ENCODE assay signal across 1 cellular context in genomic region chr3:100902572-100902971, GRCh38.
TF ChIP-seq lines count a peak whose summit lies in the region.

No MANE protein-coding gene starts in this region.

TF ChIP-seq in K562, 482 proteins besides CTCF, POLR2A, EP300 and RAD21 (continued from another document):
- TF ChIP-seq STAT6 (CRISPR knock-in tag; IDR thresholded peaks at IDR 0.05): no peak
- no peak for TF ChIP-seq ZNF311 (CRISPR knock-in tag; IDR thresholded peaks at IDR 0.05)
- TF ChIP-seq ZBTB9 (CRISPR knock-in tag; IDR thresholded peaks at IDR 0.05): no peak
